ENCODE assay signal across 7 cellular contexts in genomic region chr6:118935331-118935668, GRCh38. TPM values are rescaled to one million over a fixed set of nuclear protein-coding genes. Genes with fewer than 3 reads are reported as not detected.
DNase-seq lines count a peak whose midpoint lies in the region; ATAC-seq, FAIRE-seq and TF ChIP-seq lines count a peak whose summit lies in the region.

No MANE protein-coding gene starts in this region.

- no peak for TF ChIP-seq RAD21 in K562 (CRISPR knock-in tag; conservative IDR thresholded peaks at IDR 0.05 in 1 of 2, IDR thresholded peaks at IDR 0.05 in 1 of 2)

- no peaks in the 10 kb centered on the region for H3K9me1 ChIP-seq in K562 (ENCODE audit: control insufficient read depth, insufficient read depth, low read length)

- H3K36me3 ChIP-seq in K562 (ENCODE audit: control insufficient read depth, insufficient read depth, low read length) (peaks cover 30% of the 10 kb centered on the region), mucosa of stomach (ENCODE audit: control insufficient read depth, insufficient read depth, low read length) (peaks cover 4% of the 10 kb centered on the region)

- H3K9me3 ChIP-seq in K562 (replicated peaks; ENCODE audit: control insufficient read depth, insufficient read depth, low read depth, low read length) = peaks cover 12% of the 10 kb centered on the region
- no peaks in the 10 kb centered on the region for H3K9me3 ChIP-seq in mucosa of stomach (ENCODE audit: control insufficient read depth, low read length)

- peak overlapping the region; percentile 99 for H3K27ac ChIP-seq in K562 (ENCODE audit: extremely low read depth, low read depth, low read length)

- H3K9ac ChIP-seq in K562 (ENCODE audit: insufficient read depth in 1 of 2, low read depth in 2 of 2, low read length in 2 of 2) (peak overlapping the region; percentile 73 to 98; a peak in 3 of 4 replicates), mucosa of stomach (ENCODE audit: low read length) (peak overlapping the region; percentile 98)

- no peaks in the 10 kb centered on the region for H3K27me3 ChIP-seq in K562 (ENCODE audit: control insufficient read depth in 2 of 2, insufficient read depth in 2 of 2, low read length in 2 of 2)
- no peaks in the 10 kb centered on the region for H3K27me3 ChIP-seq in mucosa of stomach (ENCODE audit: control insufficient read depth, insufficient read depth, low read length)

- TF ChIP-seq POLR2A in K562 (conservative IDR thresholded peaks at IDR 0.05) (no peak), GM12892 (IDR thresholded peaks at IDR 0.05; ENCODE audit: low read depth, low read length) (no peak), erythroblast (IDR thresholded peaks at IDR 0.05; ENCODE audit: low read length) (no peak)

- FAIRE-seq in K562 (lab: Jason Lieb, UNC) = no peak
- no peak for FAIRE-seq in GM12892 (lab: Jason Lieb, UNC)

- TF ChIP-seq EP300 in K562 (IDR thresholded peaks at IDR 0.05; ENCODE audit: low read length) = no peak

- CTCF ChIA-PET in K562 (lab: Yijun Ruan, JAX; ENCODE audit: low intra/inter-chr PET ratio) = no interaction called here

- POLR2A ChIA-PET in K562 (lab: Yijun Ruan, JAX) = interaction anchor here (0.9 to 1.6 kb wide), 3 partner anchors 10 to 41 kb away, joined by 3 to 5 read pairs (median 3); partner anchors contain the start of gene ASF1A

- DNase-seq in K562 (ENCODE audit: extremely low read depth in 1 of 4, low spot score in 3 of 4) (no peak), GM12892 (ENCODE audit: insufficient read length) (no peak), AG08395 (ENCODE audit: low spot score) (no peak), erythroblast (lab: John Stamatoyannopoulos, UW) (no peak)

- H3K4me3 ChIP-seq in K562 (peak overlapping the region; percentile 75), mucosa of stomach (ENCODE audit: low read length) (peak overlapping the region; percentile 100)

- intact Hi-C loops in K562 (cut with micrococcal nuclease) = loop anchor here (2.0 to 10.0 kb wide), 2 partner anchors 40 to 790 kb away; partner anchors contain the start of gene ASF1A

- in situ Hi-C loops in K562 (cut with MboI) = no loop called here

- BruUV-seq in K562 (replicated peaks; lab: Mats Ljungman, UMichigan) = no TSS peak

- peaks cover 8 to 14% of the 10 kb centered on the region in 2 experiments; a peak in 4 of 5 replicates for H3K4me1 ChIP-seq in K562 (replicated peaks in 1 of 2; ENCODE audit: control insufficient read depth in 2 of 2, insufficient read depth in 2 of 2, low read length in 2 of 2)
- no peaks in the 10 kb centered on the region for H3K4me1 ChIP-seq in mucosa of stomach (ENCODE audit: control insufficient read depth, insufficient read depth, low read length)

- peak overlapping the region; percentile 85 for H2AFZ ChIP-seq in K562 (ENCODE audit: low read depth, low read length)

- TF ChIP-seq CTCF in K562 (IDR thresholded peaks at IDR 0.05 in 2 of 3, conservative IDR thresholded peaks at IDR 0.05 in 1 of 3; ENCODE audit: insufficient read depth in 2 of 3, low read depth in 1 of 3, low read length in 3 of 3) = no peak

- ATAC-seq in GM19372 (IDR thresholded peaks at IDR 0.05; ENCODE audit: low read depth, unreplicated experiment) (peak; percentile 5), HG03159 (IDR thresholded peaks at IDR 0.05; ENCODE audit: unreplicated experiment) (peak; percentile 11), K562 (no peak)

- peak overlapping the region; percentile 95 for H3K4me2 ChIP-seq in K562 (ENCODE audit: insufficient read depth, low read length)

- peaks cover 49% of the 10 kb centered on the region for H3K79me2 ChIP-seq in K562 (ENCODE audit: control insufficient read depth, insufficient read depth, low read length)

- 0% methylated on average over 1 of the region's 1 CpG for WGBS in K562 (ENCODE audit: insufficient coverage, low coverage, missing lambda C conversion rate)

- no peaks in the 10 kb centered on the region for H4K20me1 ChIP-seq in K562 (replicated peaks; ENCODE audit: control insufficient read depth, insufficient read depth, low read length)

TF ChIP-seq in K562, 482 proteins besides CTCF, POLR2A, EP300 and RAD21 (continues in another document):
- TF ChIP-seq RNF2 (IDR thresholded peaks at IDR 0.05) = peak; percentile 16; the same call in 1 of the 2 replicates
- TF ChIP-seq ZNF143 (CRISPR knock-in tag; IDR thresholded peaks at IDR 0.05) = no peak
- no peak for TF ChIP-seq RBM15 (IDR thresholded peaks at IDR 0.05; ENCODE audit: insufficient read depth, low read length)
- no peak for TF ChIP-seq NR2C2 (CRISPR knock-in tag; IDR thresholded peaks at IDR 0.05)
- peak; percentile 38; the same call in 1 of the 2 replicates for TF ChIP-seq NR2C2 (tag; IDR thresholded peaks at IDR 0.05)
- no peak for TF ChIP-seq SMARCE1 (IDR thresholded peaks at IDR 0.05)
- TF ChIP-seq MAX (CRISPR knock-in tag; IDR thresholded peaks at IDR 0.05) = no peak
- TF ChIP-seq ZNF445 (CRISPR knock-in tag; IDR thresholded peaks at IDR 0.05; ENCODE audit: low read depth) = no peak
- TF ChIP-seq SNAPC5 (CRISPR knock-in tag; IDR thresholded peaks at IDR 0.05) = no peak
- no peak for TF ChIP-seq HCFC1 (IDR thresholded peaks at IDR 0.05; ENCODE audit: low read depth, low read length)
- no peak for TF ChIP-seq TFAM (CRISPR knock-in tag; conservative IDR thresholded peaks at IDR 0.05)
- no peak for TF ChIP-seq RFX1 (IDR thresholded peaks at IDR 0.05)
- no peak for TF ChIP-seq ZNF76 (CRISPR knock-in tag; IDR thresholded peaks at IDR 0.05; ENCODE audit: borderline replicate concordance)
- TF ChIP-seq BRD4 (IDR thresholded peaks at IDR 0.05) = no peak
- peak; percentile 44 for TF ChIP-seq POLR2B (IDR thresholded peaks at IDR 0.05; ENCODE audit: low read depth, partially characterized antibody)
- TF ChIP-seq, protein P1, sequence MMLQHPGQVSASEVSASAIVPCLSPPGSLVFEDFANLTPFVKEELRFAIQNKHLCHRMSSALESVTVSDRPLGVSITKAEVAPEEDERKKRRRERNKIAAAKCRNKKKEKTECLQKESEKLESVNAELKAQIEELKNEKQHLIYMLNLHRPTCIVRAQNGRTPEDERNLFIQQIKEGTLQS (IDR thresholded peaks at IDR 0.05) = no peak
- TF ChIP-seq, protein P1 (CRISPR knock-in tag; conservative IDR thresholded peaks at IDR 0.05) = no peak
- no peak for TF ChIP-seq ZNF197 (CRISPR knock-in tag; IDR thresholded peaks at IDR 0.05; ENCODE audit: low read depth)
- TF ChIP-seq GATAD2A (IDR thresholded peaks at IDR 0.05) = no peak
- no peak for TF ChIP-seq MCM5 (IDR thresholded peaks at IDR 0.05; ENCODE audit: low read depth)
- no peak for TF ChIP-seq MCM7 (IDR thresholded peaks at IDR 0.05)
- TF ChIP-seq LEF1 (IDR thresholded peaks at IDR 0.05) = 0 out of 2 replicates have a peak, but pooled peaks have one; percentile 16

RNA-seq across cellular contexts. Expression of gene MCM9, which starts 0.3 kb away (rescaled TPM):
- total RNA-seq in K562 (2011; cell fraction: chromatin; rRNA removed; ENCODE audit: low replicate concordance) = 53.3 and 93.6 TPM in 2 replicates
- total RNA-seq in K562 (2011; cell fraction: nucleolus; rRNA removed) = 21.1 and 21.2 TPM in 2 replicates
- total RNA-seq in K562 (2011; cell fraction: nucleoplasm; rRNA removed) = 36.7 and 42.6 TPM in 2 replicates
- total RNA-seq in K562 (2014; rRNA removed) (8.2 and 8.6 TPM in 2 replicates), K562 (2014; rRNA removed; fragmentation: Illumina TruSeq; extraction: Trizol) (16.7 and 18.2 TPM in 2 replicates), K562 (2015; rRNA removed; fragmentation: Illumina TruSeq; extraction: Trizol) (13.7 and 16.3 TPM in 2 replicates), K562 (2021) (13.1 and 16.7 TPM in 2 replicates)
- polyA plus RNA-seq in K562 (2011; rRNA removed) (9.9 and 13.1 TPM in 2 replicates), K562 (2014; fragmentation: Illumina TruSeq; extraction: Trizol) (10.3 and 11.6 TPM in 2 replicates), K562 (2014; fragmentation: Nextera tagmentation; extraction: Ambion mirVana) (1 to 10 TPM; 4.8 to 5.8 TPM), K562 (2014; rRNA removed) (9.1 and 10.7 TPM in 2 replicates)
- 2.1 and 4.2 TPM in 2 replicates for polyA plus RNA-seq in K562 (2011; cell fraction: cytosol; rRNA removed)
- 20.1 and 22.3 TPM in 2 replicates for polyA plus RNA-seq in K562 (2011; cell fraction: nucleus; rRNA removed)
- 8.9 and 10.5 TPM in 2 replicates for polyA plus RNA-seq in K562 (2012)
- polyA minus RNA-seq in K562 (2011; rRNA and poly(A)+ RNA removed) = 29.3 and 32.8 TPM in 2 replicates
- polyA minus RNA-seq in K562 (2011; cell fraction: cytosol; rRNA and poly(A)+ RNA removed) = 8.1 and 10.8 TPM in 2 replicates
- 27.1 and 35.7 TPM in 2 replicates for polyA minus RNA-seq in K562 (2011; cell fraction: nucleus; rRNA and poly(A)+ RNA removed)
- polyA plus RNA-seq in GM12892 (2012; ENCODE audit: missing spikeins) = 8.4 TPM

RNA-seq across cellular contexts. Expression of gene ASF1A, which starts 41.3 kb away (rescaled TPM):
- 12.1 and 19.2 TPM in 2 replicates for total RNA-seq in K562 (2011; cell fraction: chromatin; rRNA removed; ENCODE audit: low replicate concordance)
- 6.8 and 7.5 TPM in 2 replicates for total RNA-seq in K562 (2011; cell fraction: nucleolus; rRNA removed)
- total RNA-seq in K562 (2011; cell fraction: nucleoplasm; rRNA removed) = 8.8 and 12.4 TPM in 2 replicates
- 31.8 and 34.6 TPM in 2 replicates for total RNA-seq in K562 (2014; rRNA removed)
- 45.3 and 49.5 TPM in 2 replicates for total RNA-seq in K562 (2014; rRNA removed; fragmentation: Illumina TruSeq; extraction: Trizol)
- 28.8 and 31.5 TPM in 2 replicates for total RNA-seq in K562 (2015; rRNA removed; fragmentation: Illumina TruSeq; extraction: Trizol)
- total RNA-seq in K562 (2021) = 42.4 and 49.4 TPM in 2 replicates
- 26.8 and 37.0 TPM in 2 replicates for polyA plus RNA-seq in K562 (2011; rRNA removed)
- 9.0 and 9.9 TPM in 2 replicates for polyA plus RNA-seq in K562 (2011; cell fraction: cytosol; rRNA removed)
- 7.4 and 10.5 TPM in 2 replicates for polyA plus RNA-seq in K562 (2011; cell fraction: nucleus; rRNA removed)
- 24.5 and 25.5 TPM in 2 replicates for polyA plus RNA-seq in K562 (2012)
- 35.0 and 36.2 TPM in 2 replicates for polyA plus RNA-seq in K562 (2014; fragmentation: Illumina TruSeq; extraction: Trizol)
- polyA plus RNA-seq in K562 (2014; fragmentation: Nextera tagmentation; extraction: Ambion mirVana) = 10 to 100 TPM; 32.1 to 34.8 TPM
- 33.2 and 34.5 TPM in 2 replicates for polyA plus RNA-seq in K562 (2014; rRNA removed)
- polyA minus RNA-seq in K562 (2011; rRNA and poly(A)+ RNA removed) = 23.1 and 25.9 TPM in 2 replicates
- polyA minus RNA-seq in K562 (2011; cell fraction: cytosol; rRNA and poly(A)+ RNA removed) = 7.7 and 13.6 TPM in 2 replicates
- polyA minus RNA-seq in K562 (2011; cell fraction: nucleus; rRNA and poly(A)+ RNA removed) = 13.7 and 21.2 TPM in 2 replicates
- 17.5 TPM for polyA plus RNA-seq in GM12892 (2012; ENCODE audit: missing spikeins)
